ENCODE assay signal across 7 cellular contexts in genomic region chr1:9874959-9875635, GRCh38. TPM values are rescaled to one million over a fixed set of nuclear protein-coding genes. Genes with fewer than 3 reads are reported as not detected.
DNase-seq lines count a peak whose midpoint lies in the region; ATAC-seq, FAIRE-seq and TF ChIP-seq lines count a peak whose summit lies in the region.

No MANE protein-coding gene starts in this region.

- no peaks in the 10 kb centered on the region for H3K27me3 ChIP-seq in pancreas

- H3K4me1 ChIP-seq in pancreas = no peaks in the 10 kb centered on the region

- peak; percentile 86 for ATAC-seq in SK-N-SH treated with all-trans-retinoic acid at 6 μM for 48 hours
- peak; percentile 91 for ATAC-seq in Right ventricle myocardium superior (ENCODE audit: poor library complexity)
- peak; percentile 84 to 96 (median 90) for ATAC-seq in pancreas

- 23 to 25% methylated on average over 25 of the region's 25 CpGs for WGBS in pancreas, 2 donors

- intact Hi-C loops in Right ventricle myocardium superior (cut with DNase I) = loop anchor here (2.0 kb wide), 1 partner anchor 40 kb away; no protein-coding TSS in a partner anchor
- intact Hi-C loops in pancreas (cut with DNase I) = no loop called here

- no peaks in the 10 kb centered on the region for H3K9me3 ChIP-seq in pancreas

- no peaks in the 10 kb centered on the region for H3K9me3 Mint-ChIP-seq in activated naive CD8-positive, alpha-beta T cell treated with anti-CD3 and anti-CD28 coated beads for 36 hours
- no peaks in the 10 kb centered on the region for H3K9me3 Mint-ChIP-seq in type B pancreatic cell

- H3K4me3 Mint-ChIP-seq in activated naive CD8-positive, alpha-beta T cell treated with anti-CD3 and anti-CD28 coated beads for 36 hours = no peak overlapping the region
- peak overlapping the region; percentile 73 for H3K4me3 Mint-ChIP-seq in type B pancreatic cell

- H3K27ac Mint-ChIP-seq in activated naive CD8-positive, alpha-beta T cell treated with anti-CD3 and anti-CD28 coated beads for 36 hours = no peak overlapping the region
- peak overlapping the region; percentile 78 for H3K27ac Mint-ChIP-seq in type B pancreatic cell

- no peaks in the 10 kb centered on the region for H3K27me3 Mint-ChIP-seq in activated naive CD8-positive, alpha-beta T cell treated with anti-CD3 and anti-CD28 coated beads for 36 hours
- H3K27me3 Mint-ChIP-seq in type B pancreatic cell = no peaks in the 10 kb centered on the region

- H3K36me3 Mint-ChIP-seq in activated naive CD8-positive, alpha-beta T cell treated with anti-CD3 and anti-CD28 coated beads for 36 hours = no peaks in the 10 kb centered on the region
- no peaks in the 10 kb centered on the region for H3K36me3 Mint-ChIP-seq in type B pancreatic cell

- FAIRE-seq in pancreas (lab: Jason Lieb, UNC) = no peak

- H3K27ac ChIP-seq in pancreas = no peak overlapping the region

- peaks cover 0 to 2% (median 0%) of the 10 kb centered on the region in 3 donors for H3K36me3 ChIP-seq in pancreas

- TF ChIP-seq CTCF in GM12875 (IDR thresholded peaks at IDR 0.05; ENCODE audit: borderline replicate concordance, insufficient read depth, low read depth, low read length) (peak; percentile 93), pancreas (IDR thresholded peaks at IDR 0.05) (peak; percentile 82 to 90 (median 86)), type B pancreatic cell (conservative IDR thresholded peaks at IDR 0.05) (peak; percentile 98)

- DNase-seq in M059J (ENCODE audit: low read depth) = peak; percentile 59
- peak; percentile 69 for DNase-seq in activated naive CD8-positive, alpha-beta T cell treated with anti-CD3 and anti-CD28 coated beads for 36 hours
- peak; percentile 77 for DNase-seq in Right ventricle myocardium superior
- peak; percentile 49 to 84 (median 71) for DNase-seq in pancreas
- peak; percentile 87 for DNase-seq in type B pancreatic cell (ENCODE audit: extremely low spot score, unreplicated experiment)

- H3K4me1 Mint-ChIP-seq in activated naive CD8-positive, alpha-beta T cell treated with anti-CD3 and anti-CD28 coated beads for 36 hours = peaks cover 4% of the 10 kb centered on the region
- H3K4me1 Mint-ChIP-seq in type B pancreatic cell (ENCODE audit: unreplicated experiment) = peaks cover 16% of the 10 kb centered on the region

- H3K4me3 ChIP-seq in GM12875 (ENCODE audit: low read depth, low read length) (no peak overlapping the region), pancreas (peak overlapping the region in 1 of 4 donors; percentile 14)

TF ChIP-seq in SK-N-SH treated with all-trans-retinoic acid at 6 μM for 48 hours, 23 proteins besides CTCF, POLR2A, EP300 and RAD21:
- no peak for TF ChIP-seq TCF4 (CRISPR knock-in tag; IDR thresholded peaks at IDR 0.05; ENCODE audit: borderline replicate concordance)
- TF ChIP-seq SNAI2 (CRISPR knock-in tag; IDR thresholded peaks at IDR 0.05) = no peak
- no peak for TF ChIP-seq ZFP30 (CRISPR knock-in tag; IDR thresholded peaks at IDR 0.05)
- TF ChIP-seq ARNTL (CRISPR knock-in tag; IDR thresholded peaks at IDR 0.05; ENCODE audit: borderline replicate concordance, low read depth) = no peak
- no peak for TF ChIP-seq PATZ1 (CRISPR knock-in tag; IDR thresholded peaks at IDR 0.05; ENCODE audit: borderline replicate concordance)
- no peak for TF ChIP-seq TSHZ2 (CRISPR knock-in tag; IDR thresholded peaks at IDR 0.05)
- TF ChIP-seq PPARA (CRISPR knock-in tag; IDR thresholded peaks at IDR 0.05; ENCODE audit: borderline replicate concordance) = no peak
- no peak for TF ChIP-seq ESRRG (CRISPR knock-in tag; IDR thresholded peaks at IDR 0.05)
- no peak for TF ChIP-seq CREB5 (CRISPR knock-in tag; IDR thresholded peaks at IDR 0.05; ENCODE audit: low read depth)
- no peak for TF ChIP-seq RARB (CRISPR knock-in tag; IDR thresholded peaks at IDR 0.05)
- no peak for TF ChIP-seq ISL1 (CRISPR knock-in tag; IDR thresholded peaks at IDR 0.05)
- TF ChIP-seq TOX (CRISPR knock-in tag; IDR thresholded peaks at IDR 0.05; ENCODE audit: borderline replicate concordance) = no peak

RNA-seq across cellular contexts. Expression of gene CTNNBIP1, which starts 35.0 kb away (rescaled TPM):
- 35.7 and 37.1 TPM in 2 replicates for total RNA-seq in M059J (2014; rRNA removed; shearing (Covaris generic))
- total RNA-seq in activated naive CD8-positive, alpha-beta T cell treated with anti-CD3 and anti-CD28 coated beads for 36 hours = 1 to 10 TPM; 8.0 to 8.6 TPM
- total RNA-seq in Right ventricle myocardium superior (58.1 TPM), pancreas (10 to 100 TPM; 16.5 to 27.3 (median 21.0) TPM), type B pancreatic cell (ENCODE audit: low replicate concordance) (51.8 and 54.1 TPM in 2 replicates)
- 10 to 100 TPM in 1 of 2 donors, 1 to 10 TPM in 1; 9.4 to 15.2 TPM for polyA plus RNA-seq in pancreas

RNA-seq across cellular contexts. Expression of gene CLSTN1, which starts 51.3 kb away (rescaled TPM):
- total RNA-seq in M059J (2014; rRNA removed; shearing (Covaris generic)) = 58.6 and 97.5 TPM in 2 replicates
- 10 to 100 TPM; 30.4 to 31.0 TPM for total RNA-seq in activated naive CD8-positive, alpha-beta T cell treated with anti-CD3 and anti-CD28 coated beads for 36 hours
- total RNA-seq in Right ventricle myocardium superior (48.8 TPM), pancreas (10 to 100 TPM; 56.9 to 73.5 (median 66.0) TPM), type B pancreatic cell (ENCODE audit: low replicate concordance) (112 and 136 TPM in 2 replicates)
- 10 to 100 TPM; 44.2 to 54.2 TPM for polyA plus RNA-seq in pancreas
